In genomic region chr20:4060054-4060795, GRCh38 we compare ENCODE assay signal across 11 cellular contexts. TPM values are rescaled to one million over a fixed set of nuclear protein-coding genes. Genes with fewer than 3 reads are reported as not detected.
DNase-seq lines count a peak whose midpoint lies in the region; ATAC-seq and TF ChIP-seq lines count a peak whose summit lies in the region.
"Had no signal": no experiment of that assay in that cellular context is flagged by ENCODE, and none has a peak within 500 bp of the region (broad histone marks: within the 10 kb centered on the region; RNA-seq: fewer than 3 reads in every experiment).

No MANE protein-coding gene starts in this region.

- no peak overlapping the region for H3K27ac ChIP-seq in OCI-LY7 (ENCODE audit: low read depth, low read length, poor library complexity, severe bottlenecking)
- H3K27ac ChIP-seq: right lobe of liver had no signal

- POLR2A ChIA-PET in OCI-LY7 (lab: Charles Lee) = no interaction called here

- no peak overlapping the region for H2AFZ ChIP-seq in OCI-LY7 (ENCODE audit: low read length)

- H3K4me1 ChIP-seq in OCI-LY7 (ENCODE audit: insufficient read depth, low read length, poor library complexity, severe bottlenecking) = no peaks in the 10 kb centered on the region
- H3K4me1 ChIP-seq: right lobe of liver had no signal

- no peaks in the 10 kb centered on the region for H3K9me2 ChIP-seq in OCI-LY7 (ENCODE audit: insufficient read depth, low read length)

- BruUV-seq in OCI-LY7 (replicated peaks; lab: Mats Ljungman, UMichigan) = no TSS peak

- no peak overlapping the region for H3K4me3 Mint-ChIP-seq in effector memory CD8-positive, alpha-beta T cell

- no peak overlapping the region for H3K4me3 ChIP-seq in OCI-LY7 (ENCODE audit: low read depth, low read length, poor library complexity, severe bottlenecking)
- H3K4me3 ChIP-seq: right lobe of liver had no signal

- no peaks in the 10 kb centered on the region for H3K4me1 Mint-ChIP-seq in effector memory CD8-positive, alpha-beta T cell (ENCODE audit: low read depth in 2 of 2)

- peak; percentile 82 for ATAC-seq in GM18868 (IDR thresholded peaks at IDR 0.05; ENCODE audit: unreplicated experiment)
- peak; percentile 82 for ATAC-seq in HG03095 (IDR thresholded peaks at IDR 0.05; ENCODE audit: unreplicated experiment)
- no peak for ATAC-seq in effector memory CD8-positive, alpha-beta T cell (replicated peaks)
- peak; percentile 47 for ATAC-seq in sciatic nerve
- ATAC-seq: activated CD4-positive, CD25-positive, alpha-beta regulatory T cell treated with anti-CD3 and anti-CD28 coated beads, Interleukin-2, amount 50 U/mL, for 24 hours had no signal

- peak overlapping the region; percentile 12 to 26 for H3K27ac Mint-ChIP-seq in effector memory CD8-positive, alpha-beta T cell

- H3K27me3 Mint-ChIP-seq in effector memory CD8-positive, alpha-beta T cell = peaks cover 11 to 13% of the 10 kb centered on the region in 2 donors

- intact Hi-C loops in sciatic nerve (cut with DNase I) (no loop called here), OCI-LY7 (cut with micrococcal nuclease; ENCODE audit: unreplicated experiment) (no loop called here)

- H3K4me2 ChIP-seq in OCI-LY7 (ENCODE audit: low read length) = no peak overlapping the region

- CTCF ChIA-PET in OCI-LY7 (lab: Charles Lee; ENCODE audit: unreplicated experiment) = no interaction called here

- no peaks in the 10 kb centered on the region for H3K79me2 ChIP-seq in OCI-LY7 (ENCODE audit: insufficient read depth, low read depth, low read length)

- no peak for TF ChIP-seq CTCF in OCI-LY7 (conservative IDR thresholded peaks at IDR 0.05; ENCODE audit: low read length)

- TF ChIP-seq POLR2A in erythroblast (IDR thresholded peaks at IDR 0.05; ENCODE audit: low read length) = no peak

- no peaks in the 10 kb centered on the region for H3K9me3 Mint-ChIP-seq in effector memory CD8-positive, alpha-beta T cell

- H4K20me1 ChIP-seq in OCI-LY7 (ENCODE audit: insufficient read depth, low read length) = no peaks in the 10 kb centered on the region

- no peak for DNase-seq in effector memory CD8-positive, alpha-beta T cell
- no peak for DNase-seq in sciatic nerve (ENCODE audit: low spot score)
- no peak for DNase-seq in GDM1 (lab: John Stamatoyannopoulos, UW)
- no peak for DNase-seq in erythroblast (lab: John Stamatoyannopoulos, UW)
- DNase-seq in KG1 (lab: John Stamatoyannopoulos, UW) = no peak
- no peak for DNase-seq in OCI-LY7 (ENCODE audit: low spot score)
- DNase-seq: NCI-H69 had no signal

- no peaks in the 10 kb centered on the region for H3K9me3 ChIP-seq in OCI-LY7 (ENCODE audit: low read length)
- H3K9me3 ChIP-seq: right lobe of liver had no signal

- H3K36me3 Mint-ChIP-seq in effector memory CD8-positive, alpha-beta T cell (ENCODE audit: insufficient read depth) = no peaks in the 10 kb centered on the region

- H3K36me3 ChIP-seq in OCI-LY7 (ENCODE audit: insufficient read depth, low read length) = no peaks in the 10 kb centered on the region
- H3K36me3 ChIP-seq: right lobe of liver had no signal

RNA-seq across cellular contexts. Expression of gene RNF24, which starts 44.9 kb away (rescaled TPM):
- 37.7 TPM for total RNA-seq in sciatic nerve
- 0.85 TPM in 2 replicates for total RNA-seq in OCI-LY7 (2014; rRNA removed; shearing (Covaris generic))
- 0.74 and 1.1 TPM in 2 replicates for total RNA-seq in OCI-LY7 (2022)

Comparison
In these comparisons a context has a peak if more than half of its experiments do, and no peak if none do; other contexts are left out.
1. RNA of gene RNF24, which starts 44.9 kb away (total RNA-seq): 37.7 TPM in sciatic nerve (single experiment); 0.74 to 1.1 TPM in OCI-LY7; every median in the first group is over 10 times any median in the second.